In genomic region chr2:36834203-36834602, GRCh38 we compare ENCODE assay signal across 1 cellular context.
TF ChIP-seq lines count a peak whose summit lies in the region.

No MANE protein-coding gene starts in this region.

TF ChIP-seq in GM23338, 12 proteins besides CTCF, POLR2A, EP300 and RAD21 (continued from another document):
- TF ChIP-seq REST (IDR thresholded peaks at IDR 0.05; ENCODE audit: unreplicated experiment) = no peak
- TF ChIP-seq ETS1 (IDR thresholded peaks at IDR 0.05) = no peak
- TF ChIP-seq ZNF462 (CRISPR knock-in tag; IDR thresholded peaks at IDR 0.05) = no peak
- no peak for TF ChIP-seq NANOG (IDR thresholded peaks at IDR 0.05; ENCODE audit: borderline replicate concordance)
- no peak for TF ChIP-seq ZNF114 (CRISPR knock-in tag; IDR thresholded peaks at IDR 0.05)
